ENCODE assay signal across 8 cellular contexts in genomic region chrX:78321809-78322208, GRCh38. TPM values are rescaled to one million over a fixed set of nuclear protein-coding genes. Genes with fewer than 3 reads are reported as not detected.
A peak's percentile ranks its signal among the peaks of the same experiment; 100 is the strongest.
DNase-seq lines count a peak whose midpoint lies in the region; ATAC-seq and TF ChIP-seq lines count a peak whose summit lies in the region.

No MANE protein-coding gene starts in this region.

- peak; percentile 96 for ATAC-seq in GM18498 (IDR thresholded peaks at IDR 0.05; ENCODE audit: unreplicated experiment)
- ATAC-seq in GM21619 (IDR thresholded peaks at IDR 0.05; ENCODE audit: unreplicated experiment), result peak; percentile 97
- peak; percentile 91 for ATAC-seq in naive thymus-derived CD4-positive, alpha-beta T cell

- CTCF ChIA-PET in naive thymus-derived CD4-positive, alpha-beta T cell (lab: Charles Lee), result interaction anchor here (1.3 kb wide), 1 partner anchor 233 kb away, joined by 5 read pairs; no protein-coding TSS in a partner anchor

- peaks cover 16 to 23% of the 10 kb centered on the region in 2 donors for H3K4me1 ChIP-seq in naive thymus-derived CD4-positive, alpha-beta T cell (ENCODE audit: control insufficient read depth in 2 of 2, insufficient read depth in 2 of 2, low read length in 2 of 2)
- H3K4me1 ChIP-seq in smooth muscle cell (ENCODE audit: low read depth), result no peaks in the 10 kb centered on the region

- intact Hi-C loops in naive thymus-derived CD4-positive, alpha-beta T cell (cut with micrococcal nuclease), result loop anchor here (1.0 to 10.0 kb wide), 6 partner anchors 11 to 763 kb away; partner anchors contain the start of gene ATP7A (in 1 of the 2)

- no peaks in the 10 kb centered on the region for H3K27me3 ChIP-seq in naive thymus-derived CD4-positive, alpha-beta T cell (ENCODE audit: control insufficient read depth in 2 of 2, insufficient read depth in 2 of 2, low read length in 2 of 2)
- no peaks in the 10 kb centered on the region for H3K27me3 ChIP-seq in smooth muscle cell (ENCODE audit: low read depth)

- H3K36me3 ChIP-seq in naive thymus-derived CD4-positive, alpha-beta T cell (ENCODE audit: control insufficient read depth in 2 of 3, insufficient read depth in 3 of 3, low read length in 3 of 3), result no peaks in the 10 kb centered on the region
- no peaks in the 10 kb centered on the region for H3K36me3 ChIP-seq in smooth muscle cell (ENCODE audit: low read depth)

- H3K27ac Mint-ChIP-seq in naive thymus-derived CD4-positive, alpha-beta T cell, result peak overlapping the region; percentile 80 to 99 (median 91)

- no peak overlapping the region for H3K4me3 ChIP-seq in naive thymus-derived CD4-positive, alpha-beta T cell (ENCODE audit: low read length)
- no peak overlapping the region for H3K4me3 ChIP-seq in smooth muscle cell

- no peaks in the 10 kb centered on the region for H4K20me1 ChIP-seq in smooth muscle cell (ENCODE audit: low read depth)

- peaks cover 0 to 16% (median 0%) of the 10 kb centered on the region in 11 donors for H3K9me3 Mint-ChIP-seq in naive thymus-derived CD4-positive, alpha-beta T cell

- no peaks in the 10 kb centered on the region for H3K9me3 ChIP-seq in naive thymus-derived CD4-positive, alpha-beta T cell (ENCODE audit: control insufficient read depth in 2 of 3, low read length in 3 of 3)
- no peaks in the 10 kb centered on the region for H3K9me3 ChIP-seq in smooth muscle cell (replicated peaks; ENCODE audit: low read depth)

- no peak overlapping the region for H3K4me2 ChIP-seq in smooth muscle cell

- POLR2A ChIA-PET in naive thymus-derived CD4-positive, alpha-beta T cell (lab: Charles Lee), result interaction anchor here (0.9 to 2.6 kb wide), 2 partner anchors 11 to 646 kb away, joined by 3 to 11 read pairs; no protein-coding TSS in a partner anchor

- H3K36me3 Mint-ChIP-seq in naive thymus-derived CD4-positive, alpha-beta T cell, result peaks cover 0 to 69% (median 7%) of the 10 kb centered on the region in 5 donors

- H2AFZ ChIP-seq in smooth muscle cell (ENCODE audit: low read depth), result no peak overlapping the region

- H3K27me3 Mint-ChIP-seq in naive thymus-derived CD4-positive, alpha-beta T cell, result no peaks in the 10 kb centered on the region

- 72% methylated on average over 2 of the region's 2 CpGs for whole genome bisulfite sequencing in smooth muscle cell (ENCODE audit: low lambda C conversion rate)

- peaks cover 16 to 57% (median 45%) of the 10 kb centered on the region in 7 donors for H3K4me1 Mint-ChIP-seq in naive thymus-derived CD4-positive, alpha-beta T cell

- no peaks in the 10 kb centered on the region for H3K79me2 ChIP-seq in smooth muscle cell (ENCODE audit: low read depth)

- no peak overlapping the region for H3K9ac ChIP-seq in smooth muscle cell (ENCODE audit: low read depth)

- no peak for TF ChIP-seq CTCF in smooth muscle cell (IDR thresholded peaks at IDR 0.05; ENCODE audit: borderline replicate concordance, insufficient read depth, poor library complexity, severe bottlenecking)

- peak overlapping the region; percentile 66 to 95 (median 75) for H3K4me3 Mint-ChIP-seq in naive thymus-derived CD4-positive, alpha-beta T cell

- peak overlapping the region; percentile 55 for H3K27ac ChIP-seq in naive thymus-derived CD4-positive, alpha-beta T cell (ENCODE audit: low read depth, low read length)
- H3K27ac ChIP-seq in smooth muscle cell (ENCODE audit: low read depth), result no peak overlapping the region

- no peaks in the 10 kb centered on the region for H3F3A ChIP-seq in smooth muscle cell (ENCODE audit: low read depth)

- DNase-seq in KG1 (lab: John Stamatoyannopoulos, UW), result peak; percentile 38
- DNase-seq in activated CD8-positive, alpha-beta memory T cell treated with anti-CD3 and anti-CD28 coated beads, Interleukin-2, amount 50 U/mL, for 4 hours, result peak; percentile 25
- peak in 7 of 9 donors; percentile 57 to 80 (median 72) for DNase-seq in naive thymus-derived CD4-positive, alpha-beta T cell
- no peak for DNase-seq in NCI-H82 treated with DMSO at 0.1 percent for 48 hours (lab: John Stamatoyannopoulos, UW; ENCODE audit: unreplicated experiment)
- DNase-seq in AG08395 (ENCODE audit: low spot score), result no peak
- DNase-seq in smooth muscle cell (lab: John Stamatoyannopoulos, UW; ENCODE audit: unreplicated experiment), result no peak

RNA-seq across cellular contexts. Expression of gene CYSLTR1, which starts 5.6 kb away (rescaled TPM):
- 10 to 100 TPM; 13.7 to 71.9 (median 24.9) TPM for total RNA-seq in naive thymus-derived CD4-positive, alpha-beta T cell
- polyA plus RNA-seq in naive thymus-derived CD4-positive, alpha-beta T cell, result 10 to 100 TPM; 19.7 to 35.8 TPM
- 4.4 and 6.0 TPM in 2 replicates for total RNA-seq in smooth muscle cell
- 2.1 and 3.4 TPM in 2 replicates for polyA plus RNA-seq in smooth muscle cell

Comparison
In these comparisons a context has a peak if more than half of its experiments do, and no peak if none do; other contexts are left out.
1. DNase-seq: peak in KG1 (single experiment), activated CD8-positive, alpha-beta memory T cell treated with anti-CD3 and anti-CD28 coated beads, Interleukin-2, amount 50 U/mL, for 4 hours (single experiment) and naive thymus-derived CD4-positive, alpha-beta T cell (7 of 9); none in NCI-H82 treated with DMSO at 0.1 percent for 48 hours (single experiment), AG08395 (single experiment) and smooth muscle cell (single experiment).
2. Peak in every context shown above with its lines, with median percentiles within 50 percentile points of each other: ATAC-seq.